26 cellular contexts compared by ENCODE assay signal in genomic region chr1:14712136-14712535, GRCh38.
"Had no signal": no experiment of that assay in that cellular context is flagged by ENCODE, and none has a peak within 500 bp of the region (broad histone marks: within the 10 kb centered on the region; RNA-seq: fewer than 3 reads in every experiment).

No MANE protein-coding gene starts in this region.

- DNase-seq: nephron progenitor cell; nucleus accumbens; ovary; posterior cingulate gyrus; psoas muscle; right cardiac atrium; right lobe of liver; sigmoid colon; small intestine; stimulated activated CD4-positive, alpha-beta T cell treated with anti-CD3 and anti-CD28 coated beads, Interleukin-15, amount 100 ng/mL, for 24 hours; stimulated activated CD4-positive, alpha-beta T cell treated with anti-CD3 and anti-CD28 coated beads, Interleukin-2, amount 100 ng/mL, for 24 hours; stimulated activated CD4-positive, alpha-beta T cell treated with anti-CD3 and anti-CD28 coated beads, Interleukin-2, amount 100 ng/mL, for 48 hours; stimulated activated CD4-positive, alpha-beta T cell treated with anti-CD3 and anti-CD28 coated beads, Interleukin-4, amount 100 ng/mL, for 24 hours; stimulated activated naive B cell treated with anti-CD40 and anti-IgM and Interleukin-4, amounts not matched to agents 10 μg/mL and 1 μg/mL and 100 μg/mL, for 72 hours; stimulated activated naive CD4-positive, alpha-beta T cell treated with Interleukin-2 at 50 U/mL for 16 hours; stomach; thyroid gland; trophoblast cell; upper lobe of left lung had no signal

- H3K36me3 ChIP-seq: neutrophil, ovary, right lobe of liver, sigmoid colon, stomach, thoracic aorta, thyroid gland, tibial nerve, upper lobe of left lung, vagina had no signal

- ATAC-seq: psoas muscle; right cardiac atrium; right lobe of liver; stimulated activated effector memory CD8-positive, alpha-beta T cell treated with anti-CD3 and anti-CD28 coated beads, Interleukin-12 subunit alpha, Interleukin-12 subunit beta, amount 100 ng/mL, for 72 hours; stimulated activated naive B cell treated with anti-CD40 and anti-IgM and Interleukin-4, amounts not matched to agents 10 μg/mL and 1 μg/mL and 100 μg/mL, for 72 hours had no signal

- H3K9me3 ChIP-seq: neutrophil, ovary, psoas muscle, right lobe of liver, sigmoid colon, thoracic aorta, thyroid gland, tibial nerve, upper lobe of left lung, vagina had no signal

- H3K4me3 ChIP-seq: ovary, psoas muscle, right lobe of liver, sigmoid colon, stomach, thoracic aorta, thyroid gland, tibial nerve, upper lobe of left lung, vagina had no signal

- H3K27ac ChIP-seq: neutrophil, ovary, parathyroid adenoma, psoas muscle, right lobe of liver, sigmoid colon, stomach, thoracic aorta, thyroid gland, tibial nerve, upper lobe of left lung, vagina had no signal

- H3K9ac ChIP-seq: parathyroid adenoma had no signal

- H3K4me1 ChIP-seq: parathyroid adenoma, psoas muscle, right lobe of liver, sigmoid colon, stomach, tibial nerve had no signal

- FAIRE-seq: small intestine, urothelium cell line had no signal
